ENCODE assay signal across 3 cellular contexts in genomic region chr2:69934614-69934908, GRCh38.
TF ChIP-seq lines count a peak whose summit lies in the region.

No MANE protein-coding gene starts in this region.

TF ChIP-seq in SK-N-SH, 30 proteins besides CTCF, POLR2A, EP300 and RAD21:
- TF ChIP-seq USF2 (IDR thresholded peaks at IDR 0.05; ENCODE audit: borderline replicate concordance, low read depth, low read length) (no peak), GABPA (IDR thresholded peaks at IDR 0.05; ENCODE audit: low read depth) (no peak), MXI1 (IDR thresholded peaks at IDR 0.05; ENCODE audit: low read depth, low read length) (no peak), TEAD4 (IDR thresholded peaks at IDR 0.05; ENCODE audit: borderline replicate concordance, insufficient read depth) (no peak), CHD2 (IDR thresholded peaks at IDR 0.05; ENCODE audit: low read length, partially characterized antibody) (no peak), RFX5 (IDR thresholded peaks at IDR 0.05; ENCODE audit: low read length) (no peak)

TF ChIP-seq in SK-N-SH treated with all-trans-retinoic acid at 6 μM for 48 hours, 23 proteins besides CTCF, POLR2A, EP300 and RAD21:
- TF ChIP-seq PATZ1 (CRISPR knock-in tag; IDR thresholded peaks at IDR 0.05; ENCODE audit: borderline replicate concordance) (no peak), ZNF8 (CRISPR knock-in tag; IDR thresholded peaks at IDR 0.05) (no peak), ARNTL (CRISPR knock-in tag; IDR thresholded peaks at IDR 0.05; ENCODE audit: borderline replicate concordance, low read depth) (no peak)

TF ChIP-seq in endothelial cell of umbilical vein, 7 proteins besides CTCF, POLR2A, EP300 and RAD21:
- no peak for TF ChIP-seq POLR2AphosphoS5 (IDR thresholded peaks at IDR 0.05; ENCODE audit: insufficient read depth, low read depth, low read length)
- TF ChIP-seq GATA2 (IDR thresholded peaks at IDR 0.05; ENCODE audit: insufficient read depth, insufficient read length, low read depth, low read length): no peak
- TF ChIP-seq MAX (IDR thresholded peaks at IDR 0.05; ENCODE audit: insufficient read depth, insufficient read length): no peak
- TF ChIP-seq FOS (IDR thresholded peaks at IDR 0.05; ENCODE audit: borderline replicate concordance, insufficient read depth, low read length): no peak
- TF ChIP-seq MYC (IDR thresholded peaks at IDR 0.05; ENCODE audit: low read depth, low read length): no peak
- TF ChIP-seq JUN (IDR thresholded peaks at IDR 0.05; ENCODE audit: borderline replicate concordance, insufficient read depth, insufficient read length, low read depth): no peak
- no peak for TF ChIP-seq EZH2 (IDR thresholded peaks at IDR 0.05; ENCODE audit: borderline replicate concordance, low read depth, low read length, severe bottlenecking)
